Comparison of ENCODE assay signal across 17 cellular contexts in the genomic region with DNA sequence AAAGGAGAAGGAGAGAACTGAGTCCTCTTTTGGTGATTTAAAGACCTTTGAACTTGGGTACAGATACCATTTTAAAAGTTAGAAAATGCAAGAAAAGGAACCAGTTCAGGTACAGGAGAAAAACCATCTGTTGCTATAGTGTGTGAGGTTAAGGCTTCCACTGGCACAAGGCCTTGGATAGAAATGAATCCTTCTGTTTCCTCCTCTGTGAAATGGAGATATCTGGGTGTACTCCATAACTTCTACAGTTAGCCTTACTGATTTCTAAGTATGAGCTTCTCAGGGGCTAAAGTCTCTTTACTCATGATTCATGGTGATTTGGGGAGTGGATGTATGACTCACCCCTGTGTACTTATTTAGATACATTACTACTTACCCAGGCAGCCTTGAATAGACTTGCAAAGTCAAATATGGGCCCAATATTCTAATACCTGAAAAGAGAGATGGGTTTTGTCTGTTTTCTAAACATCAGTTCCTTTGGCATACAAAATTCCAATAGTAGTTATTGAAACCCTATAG.
DNase-seq lines count a peak whose midpoint lies in the region; ATAC-seq and TF ChIP-seq lines count a peak whose summit lies in the region.
"Had no signal": no experiment of that assay in that cellular context is flagged by ENCODE, and none has a peak within 500 bp of the region (broad histone marks: within the 10 kb centered on the region; RNA-seq: fewer than 3 reads in every experiment).

No MANE protein-coding gene starts in this region.

- H3K36me3 ChIP-seq in Karpas-422 (ENCODE audit: insufficient read depth, low read length), result no peaks in the 10 kb centered on the region
- H3K36me3 ChIP-seq: MG63, prostate gland had no signal

- H3K4me3 Mint-ChIP-seq in immature natural killer cell, result no peak overlapping the region
- H3K4me3 Mint-ChIP-seq: HFFc6 had no signal

- H3K4me1 ChIP-seq in Karpas-422 (ENCODE audit: low read length), result peaks cover 11% of the 10 kb centered on the region
- H3K4me1 ChIP-seq: prostate gland had no signal

- H3K36me3 Mint-ChIP-seq in immature natural killer cell, result peaks cover 0 to 3% (median 0%) of the 10 kb centered on the region in 3 donors

- H3K4me1 Mint-ChIP-seq in immature natural killer cell, result peaks cover 61 to 73% of the 10 kb centered on the region in 2 donors

- in situ Hi-C loops in astrocyte of the spinal cord (cut with HindIII; ENCODE audit: low sequenced_read_pairs), result no loop called here

- no peak for ATAC-seq in HG02973 (IDR thresholded peaks at IDR 0.05; ENCODE audit: unreplicated experiment)
- ATAC-seq in GM19035 (IDR thresholded peaks at IDR 0.05; ENCODE audit: unreplicated experiment), result no peak
- no peak for ATAC-seq in HG03571 (IDR thresholded peaks at IDR 0.05; ENCODE audit: unreplicated experiment)

- no peaks in the 10 kb centered on the region for H3K9me3 Mint-ChIP-seq in immature natural killer cell

- peak overlapping the region in 4 of 6 donors; percentile 18 to 63 (median 40) for H3K27ac Mint-ChIP-seq in immature natural killer cell
- H3K27ac Mint-ChIP-seq: HFFc6 had no signal

- H3K27me3 ChIP-seq in Karpas-422 (ENCODE audit: low read length), result no peaks in the 10 kb centered on the region
- H3K27me3 ChIP-seq: MG63 had no signal

- DNase-seq in GM04504 (ENCODE audit: low read depth) (peak; percentile 2), Karpas-422 (peak; percentile 40), astrocyte of the spinal cord (ENCODE audit: low read depth, low spot score) (peak; percentile 10), immature natural killer cell (no peak)
- no peak for DNase-seq in activated effector memory CD4-positive, alpha-beta T cell treated with Interleukin-2 at 50 U/mL for 16 hours
- DNase-seq: amygdala, DND-41, HFFc6, MG63, NCI-H2081 treated with DMSO at 0.1 percent for 48 hours, NCI-H748 treated with DMSO at 0.1 percent for 48 hours, T-helper 1 cell had no signal

- no peaks in the 10 kb centered on the region for H3K9me3 ChIP-seq in Karpas-422 (ENCODE audit: low read length)
- H3K9me3 ChIP-seq: prostate gland had no signal

- H3K79me2 ChIP-seq in Karpas-422 (ENCODE audit: low read length), result no peaks in the 10 kb centered on the region

- H3K9me2 ChIP-seq in Karpas-422 (replicated peaks; ENCODE audit: insufficient read depth, low read length), result no peaks in the 10 kb centered on the region

- no peak overlapping the region for H3K9ac ChIP-seq in Karpas-422 (ENCODE audit: low read length)

- H3K4me3 ChIP-seq in Karpas-422 (ENCODE audit: low read length), result no peak overlapping the region
- no peak overlapping the region for H3K4me3 ChIP-seq in astrocyte of the spinal cord (ENCODE audit: low read depth, low read length)
- H3K4me3 ChIP-seq: MG63, prostate gland had no signal

- no peaks in the 10 kb centered on the region for H4K20me1 ChIP-seq in Karpas-422 (ENCODE audit: insufficient read depth, low read depth, low read length)

- no peak overlapping the region for H3K27ac ChIP-seq in Karpas-422 (ENCODE audit: low read length)
- H3K27ac ChIP-seq: C4-2B, prostate gland had no signal

- H2AFZ ChIP-seq in Karpas-422 (ENCODE audit: low read length), result no peak overlapping the region

- no peak overlapping the region for H3K4me2 ChIP-seq in Karpas-422 (ENCODE audit: low read depth, low read length, poor library complexity, severe bottlenecking)

- peaks cover 0 to 4% (median 0%) of the 10 kb centered on the region in 3 donors for H3K27me3 Mint-ChIP-seq in immature natural killer cell (ENCODE audit: low read depth in 3 of 3)

- no peak for TF ChIP-seq CTCF in astrocyte of the spinal cord (IDR thresholded peaks at IDR 0.05; ENCODE audit: low read depth, low read length)

Comparison
In these comparisons a context has a peak if more than half of its experiments do, and no peak if none do; other contexts are left out.
1. DNase-seq: peak in GM04504 (single experiment), Karpas-422 (single experiment) and astrocyte of the spinal cord (single experiment); none in immature natural killer cell (0 of 3) and activated effector memory CD4-positive, alpha-beta T cell treated with Interleukin-2 at 50 U/mL for 16 hours (single experiment).